Comparison of ENCODE assay signal across 23 cellular contexts in the genomic region with DNA sequence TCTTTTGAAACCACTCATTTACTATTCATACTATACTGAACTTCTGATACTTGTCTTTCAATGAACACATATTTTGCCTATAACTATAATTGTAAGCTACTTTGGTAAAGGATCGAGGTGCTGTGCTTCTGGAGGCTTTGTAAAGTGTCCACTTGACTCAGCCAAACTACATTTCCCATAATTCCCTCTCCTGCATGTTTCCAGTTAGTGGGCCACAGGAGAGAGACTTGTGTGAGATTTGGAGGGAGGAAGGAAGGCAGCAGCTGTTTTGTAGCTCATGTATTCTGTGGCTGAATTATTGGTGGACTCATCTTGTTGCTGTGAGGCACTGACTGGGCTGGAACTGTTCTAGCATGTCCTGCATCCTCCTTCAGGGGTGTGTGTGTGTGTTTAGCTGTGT.
"Had no signal": no experiment of that assay in that cellular context is flagged by ENCODE, and none has a peak within 500 bp of the region (broad histone marks: within the 10 kb centered on the region; RNA-seq: fewer than 3 reads in every experiment).

No MANE protein-coding gene starts in this region.

- H3K4me3 Mint-ChIP-seq: activated CD4-positive, alpha-beta T cell treated with anti-CD3 and anti-CD28 coated beads, Interleukin-2, amount 10 ng/mL, durations not matched to agents 7 days and 5 days; activated CD8-positive, alpha-beta memory T cell treated with anti-CD3 and anti-CD28 coated beads, Interleukin-2, amount 10 ng/mL, durations not matched to agents 7 days and 5 days; activated CD8-positive, alpha-beta T cell treated with anti-CD3 and anti-CD28 coated beads for 36 hours; activated naive CD8-positive, alpha-beta T cell treated with anti-CD3 and anti-CD28 coated beads, Interleukin-2, amount 50 U/mL, for 24 hours; immature natural killer cell; nephron; stimulated activated naive B cell treated with anti-CD40 and anti-IgM and Interleukin-4, amounts not matched to agents 10 μg/mL and 1 μg/mL and 100 μg/mL, for 72 hours; T-helper 2 cell treated with Interferon-gamma antibody and Interleukin-4, amounts not matched to agents 5 μg/mL and 100 μg/mL, for 36 hours had no signal

- H3K27me3 Mint-ChIP-seq: activated CD4-positive, alpha-beta T cell treated with anti-CD3 and anti-CD28 coated beads, Interleukin-2, amount 10 ng/mL, durations not matched to agents 7 days and 5 days; activated CD8-positive, alpha-beta memory T cell treated with anti-CD3 and anti-CD28 coated beads, Interleukin-2, amount 10 ng/mL, durations not matched to agents 7 days and 5 days; activated naive CD8-positive, alpha-beta T cell treated with anti-CD3 and anti-CD28 coated beads, Interleukin-2, amount 50 U/mL, for 24 hours; stimulated activated naive B cell treated with anti-CD40 and anti-IgM and Interleukin-4, amounts not matched to agents 10 μg/mL and 1 μg/mL and 100 μg/mL, for 72 hours had no signal

- H3K4me1 ChIP-seq: left ventricle myocardium inferior, transverse colon had no signal

- H3K9me3 ChIP-seq: left ventricle myocardium inferior, transverse colon had no signal

- H3K27me3 ChIP-seq: transverse colon had no signal

- ATAC-seq: activated CD8-positive, alpha-beta memory T cell treated with anti-CD3 and anti-CD28 coated beads, Interleukin-2, amount 10 ng/mL, durations not matched to agents 7 days and 5 days; activated CD8-positive, alpha-beta T cell treated with anti-CD3 and anti-CD28 coated beads for 36 hours; activated naive CD8-positive, alpha-beta T cell treated with anti-CD3 and anti-CD28 coated beads, Interleukin-2, amount 50 U/mL, for 24 hours; sciatic nerve; stimulated activated naive B cell treated with anti-CD40 and anti-IgM and Interleukin-4, amounts not matched to agents 10 μg/mL and 1 μg/mL and 100 μg/mL, for 72 hours had no signal

- H3K36me3 Mint-ChIP-seq: activated CD8-positive, alpha-beta memory T cell treated with anti-CD3 and anti-CD28 coated beads, Interleukin-2, amount 10 ng/mL, durations not matched to agents 7 days and 5 days; immature natural killer cell; stimulated activated naive B cell treated with anti-CD40 and anti-IgM and Interleukin-4, amounts not matched to agents 10 μg/mL and 1 μg/mL and 100 μg/mL, for 72 hours had no signal

- DNase-seq: activated CD4-positive, alpha-beta T cell treated with anti-CD3 and anti-CD28 coated beads, Interleukin-2, amount 10 ng/mL, durations not matched to agents 7 days and 5 days; activated CD4-positive, CD25-positive, alpha-beta regulatory T cell treated with anti-CD3 and anti-CD28 coated beads, Interleukin-2, amount 50 U/mL, for 72 hours; activated CD8-positive, alpha-beta memory T cell treated with anti-CD3 and anti-CD28 coated beads, Interleukin-2, amount 10 ng/mL, durations not matched to agents 7 days and 5 days; activated CD8-positive, alpha-beta T cell treated with anti-CD3 and anti-CD28 coated beads for 36 hours; activated gamma-delta T cell; activated naive CD4-positive, alpha-beta T cell treated with anti-CD3 and anti-CD28 coated beads, Interleukin-2, amount 50 U/mL, for 16 hours; activated naive CD8-positive, alpha-beta T cell treated with anti-CD3 and anti-CD28 coated beads, Interleukin-2, amount 50 U/mL, for 24 hours; activated T-cell treated with anti-CD3 and anti-CD28 coated beads for 4 hours; foreskin fibroblast; immature natural killer cell; kidney glomerular epithelial cell; left ventricle myocardium inferior; midbrain; stimulated activated CD4-positive, alpha-beta T cell treated with anti-CD3 and anti-CD28 coated beads, Interleukin-15, amount 100 ng/mL, for 24 hours; stimulated activated CD4-positive, alpha-beta T cell treated with anti-CD3 and anti-CD28 coated beads, Interleukin-2, amount 100 ng/mL, for 48 hours; stimulated activated CD8-positive, alpha-beta memory T cell treated with anti-CD3 and anti-CD28 coated beads, Interleukin-4, amount 100 ng/mL, for 48 hours; stimulated activated naive B cell treated with anti-CD40 and anti-IgM and Interleukin-4, amounts not matched to agents 10 μg/mL and 1 μg/mL and 100 μg/mL, for 72 hours; transverse colon had no signal

- H3K4me3 ChIP-seq: left ventricle myocardium inferior, smooth muscle cell, transverse colon had no signal

- H3K4me1 Mint-ChIP-seq: activated CD4-positive, alpha-beta T cell treated with anti-CD3 and anti-CD28 coated beads, Interleukin-2, amount 10 ng/mL, durations not matched to agents 7 days and 5 days; activated CD8-positive, alpha-beta memory T cell treated with anti-CD3 and anti-CD28 coated beads, Interleukin-2, amount 10 ng/mL, durations not matched to agents 7 days and 5 days; activated naive CD8-positive, alpha-beta T cell treated with anti-CD3 and anti-CD28 coated beads, Interleukin-2, amount 50 U/mL, for 24 hours; immature natural killer cell; stimulated activated naive B cell treated with anti-CD40 and anti-IgM and Interleukin-4, amounts not matched to agents 10 μg/mL and 1 μg/mL and 100 μg/mL, for 72 hours had no signal

- H3K27ac ChIP-seq: left ventricle myocardium inferior, transverse colon, VCaP had no signal

- H3K9me3 Mint-ChIP-seq: activated CD4-positive, alpha-beta T cell treated with anti-CD3 and anti-CD28 coated beads, Interleukin-2, amount 10 ng/mL, durations not matched to agents 7 days and 5 days; activated CD8-positive, alpha-beta T cell treated with anti-CD3 and anti-CD28 coated beads for 36 hours; nephron; T-helper 2 cell treated with Interferon-gamma antibody and Interleukin-4, amounts not matched to agents 5 μg/mL and 100 μg/mL, for 36 hours had no signal

- H3K36me3 ChIP-seq: left ventricle myocardium inferior, transverse colon had no signal

- H3K27ac Mint-ChIP-seq: activated CD8-positive, alpha-beta memory T cell treated with anti-CD3 and anti-CD28 coated beads, Interleukin-2, amount 10 ng/mL, durations not matched to agents 7 days and 5 days; activated CD8-positive, alpha-beta T cell treated with anti-CD3 and anti-CD28 coated beads for 36 hours; activated naive CD8-positive, alpha-beta T cell treated with anti-CD3 and anti-CD28 coated beads, Interleukin-2, amount 50 U/mL, for 24 hours; immature natural killer cell; nephron; stimulated activated naive B cell treated with anti-CD40 and anti-IgM and Interleukin-4, amounts not matched to agents 10 μg/mL and 1 μg/mL and 100 μg/mL, for 72 hours; T-helper 2 cell treated with Interferon-gamma antibody and Interleukin-4, amounts not matched to agents 5 μg/mL and 100 μg/mL, for 36 hours had no signal
